Comparison of ENCODE assay signal across 9 cellular contexts in the genomic region with DNA sequence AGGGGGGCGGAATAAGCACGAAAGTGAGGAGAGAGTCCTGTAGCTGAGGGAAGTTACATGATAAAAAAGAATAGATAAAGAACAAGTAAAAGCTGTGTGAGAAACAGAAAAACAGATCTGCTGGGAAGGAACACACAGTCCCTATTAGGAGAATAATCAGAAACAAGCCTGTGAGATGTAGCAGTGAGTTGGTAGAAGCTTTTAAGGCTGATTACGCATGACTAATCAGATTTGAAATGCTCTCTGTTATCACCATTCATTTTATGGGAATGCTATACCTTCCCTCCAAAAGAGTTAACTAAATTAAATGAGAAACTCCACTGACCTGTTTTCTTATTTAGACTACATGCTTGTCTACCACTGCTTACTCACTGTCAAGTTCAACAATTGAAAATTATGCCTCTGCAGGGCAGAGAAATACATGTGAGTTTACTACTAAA. TPM values are rescaled to one million over a fixed set of nuclear protein-coding genes. Genes with fewer than 3 reads are reported as not detected.
DNase-seq lines count a peak whose midpoint lies in the region; ATAC-seq and TF ChIP-seq lines count a peak whose summit lies in the region.
"Had no signal": no experiment of that assay in that cellular context is flagged by ENCODE, and none has a peak within 500 bp of the region (broad histone marks: within the 10 kb centered on the region; RNA-seq: fewer than 3 reads in every experiment).

No MANE protein-coding gene starts in this region.

- H3K4me3 Mint-ChIP-seq in brain: peak overlapping the region; percentile 39 to 75 (median 65)

- H3K27ac ChIP-seq in HUES64 (ENCODE audit: low read depth, low read length): 0 out of 2 replicates have a peak overlapping the region, but pooled peaks have one; percentile 8
- H3K27ac ChIP-seq in right cardiac atrium (ENCODE audit: low read length): no peak overlapping the region
- peak overlapping the region; percentile 63 for H3K27ac ChIP-seq in subcutaneous abdominal adipose tissue (ENCODE audit: low read depth, low read length)

- intact Hi-C loops in right cardiac atrium (cut with DNase I): no loop called here

- H3K36me3 ChIP-seq in HUES64 (ENCODE audit: insufficient read depth, low read length) (no peaks in the 10 kb centered on the region), subcutaneous abdominal adipose tissue (ENCODE audit: control insufficient read depth in 5 of 5, insufficient read depth in 5 of 5, low read length in 5 of 5) (no peaks in the 10 kb centered on the region)

- no peak overlapping the region for H3K9ac ChIP-seq in HUES64 (ENCODE audit: low read depth, low read length)
- H3K9ac ChIP-seq in subcutaneous abdominal adipose tissue (ENCODE audit: low read length in 5 of 5): no peak overlapping the region

- TF ChIP-seq CTCF in brain (conservative IDR thresholded peaks at IDR 0.05): no peak

- H3K4me1 Mint-ChIP-seq in brain: peaks cover 84% of the 10 kb centered on the region

- H3K27me3 Mint-ChIP-seq in brain: no peaks in the 10 kb centered on the region
- H3K27me3 Mint-ChIP-seq: natural killer cell treated with Interleukin-12 subunit alpha and Interleukin-12 subunit beta and Interleukin-15 and Interleukin-18, amount 100 ng/mL, for 72 hours had no signal

- H3K4me3 ChIP-seq in HUES64 (ENCODE audit: low read length) (no peak overlapping the region), right cardiac atrium (ENCODE audit: low read length) (no peak overlapping the region), subcutaneous abdominal adipose tissue (ENCODE audit: low read depth in 1 of 5, low read length in 5 of 5) (no peak overlapping the region)

- no peak for DNase-seq in right cardiac atrium
- DNase-seq in UCSD-AML1 (lab: John Stamatoyannopoulos, UW; ENCODE audit: unreplicated experiment): no peak
- DNase-seq in foreskin melanocyte: no peak
- DNase-seq: activated effector memory CD4-positive, alpha-beta T cell treated with anti-CD3 and anti-CD28 coated beads, Interleukin-2, amount 50 U/mL, for 16 hours had no signal

- no peaks in the 10 kb centered on the region for H3K36me3 Mint-ChIP-seq in brain
- H3K36me3 Mint-ChIP-seq: natural killer cell treated with Interleukin-12 subunit alpha and Interleukin-12 subunit beta and Interleukin-15 and Interleukin-18, amount 100 ng/mL, for 72 hours had no signal

- no peaks in the 10 kb centered on the region for H3K27me3 ChIP-seq in HUES64 (ENCODE audit: insufficient read depth, low read length)
- no peaks in the 10 kb centered on the region for H3K27me3 ChIP-seq in right cardiac atrium (ENCODE audit: control insufficient read depth, insufficient read depth)
- H3K27me3 ChIP-seq in subcutaneous abdominal adipose tissue (ENCODE audit: control insufficient read depth in 5 of 5, insufficient read depth in 4 of 5, low read length in 5 of 5): no peaks in the 10 kb centered on the region

- 78% methylated on average over 3 of the region's 3 CpGs for WGBS in HUES64
- WGBS in right cardiac atrium: 55% methylated on average over 3 of the region's 3 CpGs

- no peaks in the 10 kb centered on the region for H3K9me3 Mint-ChIP-seq in brain
- H3K9me3 Mint-ChIP-seq: natural killer cell treated with Interleukin-12 subunit alpha and Interleukin-12 subunit beta and Interleukin-15 and Interleukin-18, amount 100 ng/mL, for 72 hours had no signal

- ATAC-seq in right cardiac atrium (peak; percentile 22 to 31), HG03457 (IDR thresholded peaks at IDR 0.05; ENCODE audit: unreplicated experiment) (no peak)
- ATAC-seq: natural killer cell treated with Interleukin-12 subunit alpha and Interleukin-12 subunit beta and Interleukin-15 and Interleukin-18, amount 100 ng/mL, for 72 hours had no signal

- H3K4me1 ChIP-seq in HUES64 (ENCODE audit: insufficient read depth, low read length) (peaks cover 80% of the 10 kb centered on the region), right cardiac atrium (ENCODE audit: control insufficient read depth, insufficient read depth, low read length) (peaks cover 10% of the 10 kb centered on the region), subcutaneous abdominal adipose tissue (ENCODE audit: control insufficient read depth in 5 of 5, insufficient read depth in 5 of 5, low read length in 5 of 5) (peaks cover 0 to 40% (median 39%) of the 10 kb centered on the region in 5 donors)

- H3K27ac Mint-ChIP-seq in brain: peak overlapping the region; percentile 53 to 94 (median 86)

- H3K9me3 ChIP-seq in HUES64 (ENCODE audit: insufficient read depth, low read depth, low read length) (no peaks in the 10 kb centered on the region), right cardiac atrium (ENCODE audit: control insufficient read depth, low read length) (no peaks in the 10 kb centered on the region), subcutaneous abdominal adipose tissue (ENCODE audit: control insufficient read depth in 5 of 5, low read length in 5 of 5) (no peaks in the 10 kb centered on the region)

RNA-seq across cellular contexts. Expression of a gene that starts 15.8 kb away (rescaled TPM):
- 49.9 TPM for polyA plus RNA-seq in HUES64 (2013, experiment 1 of 2)
- 53.5 TPM for polyA plus RNA-seq in HUES64 (2013, experiment 2 of 2)
- polyA plus RNA-seq in brain (ENCODE audit: insufficient read depth, low read depth, low replicate concordance) (60.7 TPM), right cardiac atrium (18.1 TPM)
- total RNA-seq in right cardiac atrium: 10 to 100 TPM; 35.3 to 40.9 (median 37.3) TPM

RNA-seq across cellular contexts. Expression of a gene that starts 56.3 kb away (rescaled TPM):
- 140 TPM for polyA plus RNA-seq in HUES64 (2013, experiment 1 of 2)
- 144 TPM for polyA plus RNA-seq in HUES64 (2013, experiment 2 of 2)
- 59.3 TPM for polyA plus RNA-seq in brain (ENCODE audit: insufficient read depth, low read depth, low replicate concordance)
- total RNA-seq in right cardiac atrium: 1 to 10 TPM; 4.5 to 8.0 (median 7.6) TPM
- polyA plus RNA-seq in right cardiac atrium: 11.0 TPM
